ENCODE assay signal across 17 cellular contexts in genomic region chr22:20420157-20420842, GRCh38.
"Had no signal": no experiment of that assay in that cellular context is flagged by ENCODE, and none has a peak within 500 bp of the region (broad histone marks: within the 10 kb centered on the region; RNA-seq: fewer than 3 reads in every experiment).

No MANE protein-coding gene starts in this region.

- DNase-seq: activated CD4-positive, alpha-beta T cell treated with anti-CD3 and anti-CD28 coated beads, Interleukin-2, amount 50 U/mL, for 48 hours; amniotic stem cell; dermis blood vessel endothelial cell; endodermal cell; naive B cell; stimulated activated CD4-positive, alpha-beta T cell treated with anti-CD3 and anti-CD28 coated beads, Interleukin-2, amount 100 ng/mL, for 48 hours had no signal

- ATAC-seq: activated T-helper 17 cell treated with anti-CD3 and anti-CD28 coated beads, Interleukin-2, amount 50 U/mL, for 72 hours; gastroesophageal sphincter; left lobe of liver; stimulated activated memory B cell treated with anti-CD40 and anti-IgM and Interleukin-4, amounts not matched to agents 10 μg/mL and 1 μg/mL and 100 μg/mL, for 72 hours had no signal

- H3K36me3 ChIP-seq: neural progenitor cell, ovary had no signal

- H3K9me3 ChIP-seq: gastroesophageal sphincter, ovary, tibial nerve had no signal

- H2AFZ ChIP-seq: neural progenitor cell had no signal

- H3K36me3 Mint-ChIP-seq: activated naive CD4-positive, alpha-beta T cell treated with anti-CD3 and anti-CD28 coated beads, Interleukin-2, amount 50 U/mL, for 24 hours; naive B cell; neural progenitor cell; stimulated activated memory B cell treated with anti-CD40 and anti-IgM and Interleukin-4, amounts not matched to agents 10 μg/mL and 1 μg/mL and 100 μg/mL, for 72 hours had no signal

- H3K9ac ChIP-seq: neural progenitor cell had no signal

- H3K27ac Mint-ChIP-seq: activated naive CD4-positive, alpha-beta T cell treated with anti-CD3 and anti-CD28 coated beads, Interleukin-2, amount 50 U/mL, for 24 hours; activated T-helper 17 cell treated with anti-CD3 and anti-CD28 coated beads, Interleukin-2, amount 50 U/mL, for 72 hours; endodermal cell; naive B cell; neural progenitor cell; stimulated activated memory B cell treated with anti-CD40 and anti-IgM and Interleukin-4, amounts not matched to agents 10 μg/mL and 1 μg/mL and 100 μg/mL, for 72 hours had no signal

- H3K4me2 ChIP-seq: neural progenitor cell had no signal

- H3K4me1 Mint-ChIP-seq: activated naive CD4-positive, alpha-beta T cell treated with anti-CD3 and anti-CD28 coated beads, Interleukin-2, amount 50 U/mL, for 24 hours; activated T-helper 17 cell treated with anti-CD3 and anti-CD28 coated beads, Interleukin-2, amount 50 U/mL, for 72 hours; brain; central memory CD8-positive, alpha-beta T cell had no signal

- H3K4me3 ChIP-seq: gastroesophageal sphincter, neural progenitor cell, ovary, tibial nerve had no signal

- H3K9me3 Mint-ChIP-seq: activated naive CD4-positive, alpha-beta T cell treated with anti-CD3 and anti-CD28 coated beads, Interleukin-2, amount 50 U/mL, for 24 hours; activated T-helper 17 cell treated with anti-CD3 and anti-CD28 coated beads, Interleukin-2, amount 50 U/mL, for 72 hours; central memory CD8-positive, alpha-beta T cell; endodermal cell; naive B cell; neural progenitor cell; stimulated activated memory B cell treated with anti-CD40 and anti-IgM and Interleukin-4, amounts not matched to agents 10 μg/mL and 1 μg/mL and 100 μg/mL, for 72 hours had no signal

- H3K27me3 Mint-ChIP-seq: activated T-helper 17 cell treated with anti-CD3 and anti-CD28 coated beads, Interleukin-2, amount 50 U/mL, for 72 hours; brain; central memory CD8-positive, alpha-beta T cell had no signal

- H3K4me3 Mint-ChIP-seq: activated naive CD4-positive, alpha-beta T cell treated with anti-CD3 and anti-CD28 coated beads, Interleukin-2, amount 50 U/mL, for 24 hours; activated T-helper 17 cell treated with anti-CD3 and anti-CD28 coated beads, Interleukin-2, amount 50 U/mL, for 72 hours; central memory CD8-positive, alpha-beta T cell; endodermal cell; naive B cell; stimulated activated memory B cell treated with anti-CD40 and anti-IgM and Interleukin-4, amounts not matched to agents 10 μg/mL and 1 μg/mL and 100 μg/mL, for 72 hours had no signal

- H3K27me3 ChIP-seq: gastroesophageal sphincter, ovary, tibial nerve had no signal

- H3K4me1 ChIP-seq: neural progenitor cell had no signal

- FAIRE-seq: islet of Langerhans had no signal

- H3K27ac ChIP-seq: gastroesophageal sphincter, neural progenitor cell, ovary, tibial nerve had no signal
